In genomic region chr17:60176763-60177162, GRCh38 we compare ENCODE assay signal across 6 cellular contexts. TPM values are rescaled to one million over a fixed set of nuclear protein-coding genes. Genes with fewer than 3 reads are reported as not detected.
"Had no signal": no experiment of that assay in that cellular context is flagged by ENCODE, and none has a peak within 500 bp of the region (broad histone marks: within the 10 kb centered on the region; RNA-seq: fewer than 3 reads in every experiment).

No MANE protein-coding gene starts in this region.

RNA-seq across cellular contexts. Expression of gene CA4, which starts 27.0 kb away (rescaled TPM):
- total RNA-seq: M059J, OCI-LY7, PC-3, SK-MEL-5, T-cell had no signal
- polyA plus RNA-seq: IgD-negative memory B cell had no signal
